1 cellular context compared by ENCODE assay signal in the genomic region with DNA sequence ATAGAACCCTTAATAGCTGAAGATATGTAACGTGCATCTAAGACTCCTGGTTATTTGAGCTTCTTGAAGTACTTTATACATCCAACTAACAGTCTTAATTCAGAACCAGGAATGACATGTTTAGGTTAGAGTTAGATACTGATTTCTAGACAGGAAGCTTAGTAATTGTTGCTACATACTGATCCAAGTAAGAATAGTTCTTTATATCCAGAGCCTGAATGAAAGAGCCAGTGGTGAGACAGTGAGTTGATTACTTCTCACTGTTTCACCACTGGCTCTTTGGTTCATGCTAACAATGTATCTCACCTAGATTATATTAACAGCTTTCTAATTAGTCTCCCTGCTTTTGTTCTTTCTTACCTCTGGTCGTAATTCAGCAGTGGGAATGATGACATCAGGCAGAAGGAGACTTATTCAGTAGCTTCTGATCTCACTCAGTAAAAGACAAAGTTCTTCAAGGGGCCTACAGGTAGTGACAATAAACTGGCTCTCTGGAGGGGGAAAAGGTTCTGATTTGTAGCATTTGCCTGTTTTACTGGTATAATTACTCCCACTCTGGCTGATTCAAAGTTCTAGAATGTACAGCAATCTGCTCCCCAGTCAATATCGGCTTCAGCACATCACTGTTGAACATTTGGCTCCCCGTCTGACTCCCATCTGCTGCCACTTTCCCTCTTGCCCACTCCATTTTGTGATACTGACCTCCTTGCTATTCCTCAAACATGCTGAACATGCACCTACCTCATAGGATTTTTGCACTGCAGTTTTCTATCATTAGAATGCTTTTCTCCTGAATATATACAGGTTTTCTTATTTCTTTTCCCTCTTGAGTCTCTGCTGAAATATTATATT.
TF ChIP-seq lines count a peak whose summit lies in the region.

No MANE protein-coding gene starts in this region.

TF ChIP-seq in HEK293, 187 proteins besides CTCF, POLR2A, EP300 and RAD21:
- no peak for TF ChIP-seq ZBTB48 (tag by site-specific recombination; IDR thresholded peaks at IDR 0.05)
- TF ChIP-seq, protein P1, sequence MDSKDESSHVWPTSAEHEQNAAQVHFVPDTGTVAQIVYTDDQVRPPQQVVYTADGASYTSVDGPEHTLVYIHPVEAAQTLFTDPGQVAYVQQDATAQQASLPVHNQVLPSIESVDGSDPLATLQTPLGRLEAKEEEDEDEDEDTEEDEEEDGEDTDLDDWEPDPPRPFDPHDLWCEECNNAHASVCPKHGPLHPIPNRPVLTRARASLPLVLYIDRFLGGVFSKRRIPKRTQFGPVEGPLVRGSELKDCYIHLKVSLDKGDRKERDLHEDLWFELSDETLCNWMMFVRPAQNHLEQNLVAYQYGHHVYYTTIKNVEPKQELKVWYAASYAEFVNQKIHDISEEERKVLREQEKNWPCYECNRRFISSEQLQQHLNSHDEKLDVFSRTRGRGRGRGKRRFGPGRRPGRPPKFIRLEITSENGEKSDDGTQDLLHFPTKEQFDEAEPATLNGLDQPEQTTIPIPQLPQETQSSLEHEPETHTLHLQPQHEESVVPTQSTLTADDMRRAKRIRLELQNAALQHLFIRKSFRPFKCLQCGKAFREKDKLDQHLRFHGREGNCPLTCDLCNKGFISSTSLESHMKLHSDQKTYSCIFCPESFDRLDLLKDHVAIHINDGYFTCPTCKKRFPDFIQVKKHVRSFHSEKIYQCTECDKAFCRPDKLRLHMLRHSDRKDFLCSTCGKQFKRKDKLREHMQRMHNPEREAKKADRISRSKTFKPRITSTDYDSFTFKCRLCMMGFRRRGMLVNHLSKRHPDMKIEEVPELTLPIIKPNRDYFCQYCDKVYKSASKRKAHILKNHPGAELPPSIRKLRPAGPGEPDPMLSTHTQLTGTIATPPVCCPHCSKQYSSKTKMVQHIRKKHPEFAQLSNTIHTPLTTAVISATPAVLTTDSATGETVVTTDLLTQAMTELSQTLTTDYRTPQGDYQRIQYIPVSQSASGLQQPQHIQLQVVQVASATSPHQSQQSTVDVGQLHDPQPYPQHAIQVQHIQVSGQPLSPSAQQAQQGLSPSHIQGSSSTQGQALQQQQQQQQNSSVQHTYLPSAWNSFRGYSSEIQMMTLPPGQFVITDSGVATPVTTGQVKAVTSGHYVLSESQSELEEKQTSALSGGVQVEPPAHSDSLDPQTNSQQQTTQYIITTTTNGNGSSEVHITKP (tag by site-specific recombination; IDR thresholded peaks at IDR 0.05) = peak; percentile 33; the same call in 1 of the 2 replicates
- TF ChIP-seq, protein P2, sequence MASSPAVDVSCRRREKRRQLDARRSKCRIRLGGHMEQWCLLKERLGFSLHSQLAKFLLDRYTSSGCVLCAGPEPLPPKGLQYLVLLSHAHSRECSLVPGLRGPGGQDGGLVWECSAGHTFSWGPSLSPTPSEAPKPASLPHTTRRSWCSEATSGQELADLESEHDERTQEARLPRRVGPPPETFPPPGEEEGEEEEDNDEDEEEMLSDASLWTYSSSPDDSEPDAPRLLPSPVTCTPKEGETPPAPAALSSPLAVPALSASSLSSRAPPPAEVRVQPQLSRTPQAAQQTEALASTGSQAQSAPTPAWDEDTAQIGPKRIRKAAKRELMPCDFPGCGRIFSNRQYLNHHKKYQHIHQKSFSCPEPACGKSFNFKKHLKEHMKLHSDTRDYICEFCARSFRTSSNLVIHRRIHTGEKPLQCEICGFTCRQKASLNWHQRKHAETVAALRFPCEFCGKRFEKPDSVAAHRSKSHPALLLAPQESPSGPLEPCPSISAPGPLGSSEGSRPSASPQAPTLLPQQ (tag by site-specific recombination; IDR thresholded peaks at IDR 0.05) = peak; percentile 51
- TF ChIP-seq OSR2 (tag by site-specific recombination; IDR thresholded peaks at IDR 0.05) = 0 out of 2 replicates have a peak, but pooled peaks have one; percentile 43
- TF ChIP-seq, protein P3, sequence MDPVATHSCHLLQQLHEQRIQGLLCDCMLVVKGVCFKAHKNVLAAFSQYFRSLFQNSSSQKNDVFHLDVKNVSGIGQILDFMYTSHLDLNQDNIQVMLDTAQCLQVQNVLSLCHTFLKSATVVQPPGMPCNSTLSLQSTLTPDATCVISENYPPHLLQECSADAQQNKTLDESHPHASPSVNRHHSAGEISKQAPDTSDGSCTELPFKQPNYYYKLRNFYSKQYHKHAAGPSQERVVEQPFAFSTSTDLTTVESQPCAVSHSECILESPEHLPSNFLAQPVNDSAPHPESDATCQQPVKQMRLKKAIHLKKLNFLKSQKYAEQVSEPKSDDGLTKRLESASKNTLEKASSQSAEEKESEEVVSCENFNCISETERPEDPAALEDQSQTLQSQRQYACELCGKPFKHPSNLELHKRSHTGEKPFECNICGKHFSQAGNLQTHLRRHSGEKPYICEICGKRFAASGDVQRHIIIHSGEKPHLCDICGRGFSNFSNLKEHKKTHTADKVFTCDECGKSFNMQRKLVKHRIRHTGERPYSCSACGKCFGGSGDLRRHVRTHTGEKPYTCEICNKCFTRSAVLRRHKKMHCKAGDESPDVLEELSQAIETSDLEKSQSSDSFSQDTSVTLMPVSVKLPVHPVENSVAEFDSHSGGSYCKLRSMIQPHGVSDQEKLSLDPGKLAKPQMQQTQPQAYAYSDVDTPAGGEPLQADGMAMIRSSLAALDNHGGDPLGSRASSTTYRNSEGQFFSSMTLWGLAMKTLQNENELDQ (tag by site-specific recombination; IDR thresholded peaks at IDR 0.05; ENCODE audit: low read depth) = no peak
- peak; percentile 52 for TF ChIP-seq PRDM1 (tag by site-specific recombination; IDR thresholded peaks at IDR 0.05)
- TF ChIP-seq ATF2 (tag by site-specific recombination; IDR thresholded peaks at IDR 0.05; ENCODE audit: low read depth) = 0 out of 2 replicates have a peak, but pooled peaks have one; percentile 9
- TF ChIP-seq ZNF174 (tag by site-specific recombination; IDR thresholded peaks at IDR 0.05) = no peak
- TF ChIP-seq, protein P4, sequence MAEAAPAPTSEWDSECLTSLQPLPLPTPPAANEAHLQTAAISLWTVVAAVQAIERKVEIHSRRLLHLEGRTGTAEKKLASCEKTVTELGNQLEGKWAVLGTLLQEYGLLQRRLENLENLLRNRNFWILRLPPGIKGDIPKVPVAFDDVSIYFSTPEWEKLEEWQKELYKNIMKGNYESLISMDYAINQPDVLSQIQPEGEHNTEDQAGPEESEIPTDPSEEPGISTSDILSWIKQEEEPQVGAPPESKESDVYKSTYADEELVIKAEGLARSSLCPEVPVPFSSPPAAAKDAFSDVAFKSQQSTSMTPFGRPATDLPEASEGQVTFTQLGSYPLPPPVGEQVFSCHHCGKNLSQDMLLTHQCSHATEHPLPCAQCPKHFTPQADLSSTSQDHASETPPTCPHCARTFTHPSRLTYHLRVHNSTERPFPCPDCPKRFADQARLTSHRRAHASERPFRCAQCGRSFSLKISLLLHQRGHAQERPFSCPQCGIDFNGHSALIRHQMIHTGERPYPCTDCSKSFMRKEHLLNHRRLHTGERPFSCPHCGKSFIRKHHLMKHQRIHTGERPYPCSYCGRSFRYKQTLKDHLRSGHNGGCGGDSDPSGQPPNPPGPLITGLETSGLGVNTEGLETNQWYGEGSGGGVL (tag by site-specific recombination; IDR thresholded peaks at IDR 0.05) = peak; percentile 55
- TF ChIP-seq ZBTB21 (tag by site-specific recombination; IDR thresholded peaks at IDR 0.05) = no peak
- TF ChIP-seq ZNF664 (tag by site-specific recombination; IDR thresholded peaks at IDR 0.05) = peak; percentile 51; the same call in 1 of the 2 replicates
- TF ChIP-seq SCRT2 (tag by site-specific recombination; IDR thresholded peaks at IDR 0.05) = 0 out of 2 replicates have a peak, but pooled peaks have one; percentile 21
- TF ChIP-seq ZNF239 (tag by site-specific recombination; IDR thresholded peaks at IDR 0.05) = no peak
- no peak for TF ChIP-seq ZNF335 (tag by site-specific recombination; conservative IDR thresholded peaks at IDR 0.05)
- TF ChIP-seq ZNF629 (tag by site-specific recombination; IDR thresholded peaks at IDR 0.05) = peak; percentile 33; the same call in 1 of the 2 replicates
TF ChIP-seq in HEK293: peak in this region for 9.
